20 cellular contexts compared by ENCODE assay signal in genomic region chrX:24761306-24761705, GRCh38.
DNase-seq lines count a peak whose midpoint lies in the region; ATAC-seq, FAIRE-seq and TF ChIP-seq lines count a peak whose summit lies in the region.
"Had no signal": no experiment of that assay in that cellular context is flagged by ENCODE, and none has a peak within 500 bp of the region (broad histone marks: within the 10 kb centered on the region; RNA-seq: fewer than 3 reads in every experiment).

No MANE protein-coding gene starts in this region.

- H3K4me3 Mint-ChIP-seq in H9, result no peak overlapping the region
- no peak overlapping the region for H3K4me3 Mint-ChIP-seq in astrocyte (ENCODE audit: unreplicated experiment)
- H3K4me3 Mint-ChIP-seq: CD8-positive, alpha-beta T cell had no signal

- TF ChIP-seq CTCF in H9 (conservative IDR thresholded peaks at IDR 0.05) (no peak), astrocyte (IDR thresholded peaks at IDR 0.05; ENCODE audit: insufficient read depth, low read depth, low read length) (no peak), psoas muscle (IDR thresholded peaks at IDR 0.05) (no peak)

- H2BK120ac ChIP-seq in H9 (ENCODE audit: low read depth, low read length, poor library complexity, severe bottlenecking), result no peak overlapping the region

- H3K9ac ChIP-seq in H9 (ENCODE audit: extremely low read depth, insufficient read length, low read length), result no peak overlapping the region
- no peak overlapping the region for H3K9ac ChIP-seq in astrocyte (ENCODE audit: low read length)
- H3K9ac ChIP-seq: BLaER1 treated with 17β-estradiol and CSF1 and Interleukin-3, amounts not matched to agents 10 nM and 100 nM had no signal

- H3K36me3 ChIP-seq in astrocyte (ENCODE audit: insufficient read depth, low read length) (no peaks in the 10 kb centered on the region), psoas muscle (ENCODE audit: insufficient read depth in 1 of 2, low read depth in 1 of 2) (peaks cover 0 to 4% of the 10 kb centered on the region in 2 donors)

- H3K4me1 Mint-ChIP-seq in H9 (no peaks in the 10 kb centered on the region), astrocyte (ENCODE audit: low read depth, unreplicated experiment) (peaks cover 14% of the 10 kb centered on the region)

- WGBS in H9 (ENCODE audit: extremely low coverage, insufficient read length, low lambda C conversion rate), result no CpG with 5 or more reads among the region's 6 CpGs
- WGBS in psoas muscle, 3 donors, result 33 to 57% (median 50%) methylated on average over 6 of the region's 6 CpGs

- no peak overlapping the region for H3T11ph ChIP-seq in H9 (ENCODE audit: low read length)

- H3K4me3 ChIP-seq in astrocyte (ENCODE audit: insufficient read depth, low read depth, low read length) (no peak overlapping the region), psoas muscle (no peak overlapping the region)
- H3K4me3 ChIP-seq: BLaER1 treated with 17β-estradiol and CSF1 and Interleukin-3, amounts not matched to agents 10 nM and 100 nM; K562 had no signal

- H3K27ac ChIP-seq in H9 (ENCODE audit: insufficient read length, low read depth, low read length) (no peak overlapping the region), astrocyte (ENCODE audit: low read depth, low read length) (no peak overlapping the region), psoas muscle (peak overlapping the region; percentile 76)
- H3K27ac ChIP-seq: BLaER1 treated with 17β-estradiol and CSF1 and Interleukin-3, amounts not matched to agents 10 nM and 100 nM had no signal

- no peak for FAIRE-seq in astrocyte (lab: Jason Lieb, UNC)
- FAIRE-seq: GM12892, GM18507, K562 had no signal

- no peaks in the 10 kb centered on the region for H3K27me3 ChIP-seq in H9 (ENCODE audit: insufficient read depth, low read length)
- H3K27me3 ChIP-seq in astrocyte (ENCODE audit: insufficient read depth, low read length), result no peaks in the 10 kb centered on the region
- no peaks in the 10 kb centered on the region for H3K27me3 ChIP-seq in psoas muscle (ENCODE audit: insufficient read depth in 3 of 3, low read length in 2 of 3)

- no peak overlapping the region for H2BK5ac ChIP-seq in H9 (ENCODE audit: insufficient read length, low read length)

- ATAC-seq in psoas muscle, result peak; percentile 85 to 94 (median 90)
- ATAC-seq in HG02852 (IDR thresholded peaks at IDR 0.05; ENCODE audit: unreplicated experiment), result no peak
- ATAC-seq in Right ventricle myocardium inferior, result no peak
- ATAC-seq: CD8-positive, alpha-beta T cell; K562 had no signal

- H4K91ac ChIP-seq in H9 (ENCODE audit: insufficient read length, low read depth, low read length), result no peak overlapping the region

- H3K4me1 ChIP-seq in H9 (ENCODE audit: insufficient read depth, low read length) (no peaks in the 10 kb centered on the region), astrocyte (ENCODE audit: insufficient read depth, low read length) (peaks cover 9% of the 10 kb centered on the region), psoas muscle (peaks cover 7% of the 10 kb centered on the region)
- H3K4me1 ChIP-seq: BLaER1 treated with 17β-estradiol and CSF1 and Interleukin-3, amounts not matched to agents 10 nM and 100 nM had no signal

- no peak overlapping the region for H3K4ac ChIP-seq in H9 (ENCODE audit: low read depth, low read length)

- H2BK12ac ChIP-seq in H9 (ENCODE audit: insufficient read length, low read depth, low read length), result no peak overlapping the region

- H2BK20ac ChIP-seq in H9 (ENCODE audit: low read depth, low read length, poor library complexity, severe bottlenecking), result no peak overlapping the region

- H2BK15ac ChIP-seq in H9 (ENCODE audit: low read depth, low read length), result 0 out of 2 replicates have a peak overlapping the region, but pooled peaks have one; percentile 80

- H4K5ac ChIP-seq in H9 (ENCODE audit: insufficient read length, low read depth, low read length), result no peak overlapping the region

- H3K79me2 ChIP-seq in H9 (ENCODE audit: insufficient read depth, low read length) (no peaks in the 10 kb centered on the region), astrocyte (ENCODE audit: insufficient read depth, low read length) (no peaks in the 10 kb centered on the region)

- no peaks in the 10 kb centered on the region for H3K23me2 ChIP-seq in H9 (ENCODE audit: insufficient read length, low read depth, low read length, poor library complexity, severe bottlenecking)

- no peak overlapping the region for H4K8ac ChIP-seq in H9 (replicated peaks; ENCODE audit: insufficient read length, low read depth, low read length)

- H3K79me1 ChIP-seq in H9 (ENCODE audit: insufficient read depth, low read depth, low read length, poor library complexity, severe bottlenecking), result peaks cover 3% of the 10 kb centered on the region

- no peaks in the 10 kb centered on the region for H3K9me3 ChIP-seq in H9 (ENCODE audit: control insufficient read depth, low read depth, low read length)
- H3K9me3 ChIP-seq in astrocyte (ENCODE audit: insufficient read depth, low read depth, low read length), result no peaks in the 10 kb centered on the region
- no peaks in the 10 kb centered on the region for H3K9me3 ChIP-seq in psoas muscle
- H3K9me3 ChIP-seq: BLaER1 treated with 17β-estradiol and CSF1 and Interleukin-3, amounts not matched to agents 10 nM and 100 nM had no signal

- H3K36me3 Mint-ChIP-seq in H9 (ENCODE audit: insufficient read depth in 1 of 3, low read depth in 3 of 3) (peaks cover 26 to 84% (median 67%) of the 10 kb centered on the region in 3 experiments; a peak in 6 of 7 replicates), astrocyte (ENCODE audit: low read depth, unreplicated experiment) (no peaks in the 10 kb centered on the region)

- H3K18ac ChIP-seq in H9 (ENCODE audit: insufficient read length, low read depth, low read length), result no peak overlapping the region

- H3K27ac Mint-ChIP-seq in H9 (no peak overlapping the region), astrocyte (ENCODE audit: unreplicated experiment) (no peak overlapping the region)
- H3K27ac Mint-ChIP-seq: CD8-positive, alpha-beta T cell had no signal

- no peak overlapping the region for H3K23ac ChIP-seq in H9 (ENCODE audit: insufficient read length, low read depth, low read length)

- H3K56ac ChIP-seq in H9 (ENCODE audit: insufficient read length, low read depth, low read length), result no peak overlapping the region

- DNase-seq in H9, result no peak
- DNase-seq in astrocyte (ENCODE audit: low read depth), result peak; percentile 72
- DNase-seq in iris pigment epithelial cell (ENCODE audit: low read depth), result peak; percentile 3
- DNase-seq in psoas muscle, result no peak
- DNase-seq in Kasumi-1 (lab: John Stamatoyannopoulos, UW), result no peak
- DNase-seq in midbrain (lab: John Stamatoyannopoulos, UW), result no peak
- no peak for DNase-seq in Right ventricle myocardium inferior (ENCODE audit: missing footprints)
- DNase-seq: Calu3; CD8-positive, alpha-beta T cell; GOT3; NCI-H1417 treated with DMSO at 0.1 percent for 48 hours; NCI-H187 treated with DMSO at 0.1 percent for 48 hours; NCI-H345; NCI-H69; SHP77 had no signal

- intact Hi-C loops in psoas muscle (cut with DNase I), result no loop called here
- intact Hi-C loops in Right ventricle myocardium inferior (cut with DNase I), result no loop called here

- H2AK5ac ChIP-seq in H9 (ENCODE audit: insufficient read length, low read length), result no peak overlapping the region

- H3K14ac ChIP-seq in H9 (ENCODE audit: insufficient read depth, low read length), result no peak overlapping the region

- H3K4me2 ChIP-seq in H9 (ENCODE audit: insufficient read depth, insufficient read length, low read length) (no peak overlapping the region), astrocyte (ENCODE audit: low read length) (peak overlapping the region; percentile 55)
- H3K4me2 ChIP-seq: BLaER1 treated with 17β-estradiol and CSF1 and Interleukin-3, amounts not matched to agents 10 nM and 100 nM had no signal

- no peak overlapping the region for H2AFZ ChIP-seq in H9 (ENCODE audit: low read length)
- H2AFZ ChIP-seq in astrocyte (ENCODE audit: low read depth, low read length), result no peak overlapping the region

- no peaks in the 10 kb centered on the region for H3K9me3 Mint-ChIP-seq in H9
- H3K9me3 Mint-ChIP-seq in astrocyte (ENCODE audit: unreplicated experiment), result no peaks in the 10 kb centered on the region
- H3K9me3 Mint-ChIP-seq: CD8-positive, alpha-beta T cell had no signal

- H4K20me1 ChIP-seq in H9 (ENCODE audit: control insufficient read depth, insufficient read depth, insufficient read length) (no peaks in the 10 kb centered on the region), astrocyte (ENCODE audit: insufficient read depth, low read length) (no peaks in the 10 kb centered on the region)

- no peaks in the 10 kb centered on the region for H3K27me3 Mint-ChIP-seq in H9 (ENCODE audit: low read depth)
- no peaks in the 10 kb centered on the region for H3K27me3 Mint-ChIP-seq in astrocyte (ENCODE audit: low read depth, unreplicated experiment)

Comparison
In these comparisons a context has a peak if more than half of its experiments do, and no peak if none do; other contexts are left out.
1. DNase-seq: peak in astrocyte (single experiment) and iris pigment epithelial cell (single experiment); none in H9 (single experiment), psoas muscle (0 of 2), Kasumi-1 (0 of 2), midbrain (single experiment) and Right ventricle myocardium inferior (single experiment).
2. ATAC-seq: peak in psoas muscle (4 of 4); none in HG02852 (single experiment) and Right ventricle myocardium inferior (single experiment).